Comparison of ENCODE assay signal across 8 cellular contexts in genomic region chr11:36511062-36511461, GRCh38. TPM values are rescaled to one million over a fixed set of nuclear protein-coding genes. Genes with fewer than 3 reads are reported as not detected.
DNase-seq lines count a peak whose midpoint lies in the region; ATAC-seq and TF ChIP-seq lines count a peak whose summit lies in the region.
"Not testable (repeated sequence)": the region's sequence is repeated elsewhere in the genome, so short reads cannot be mapped to it uniquely, and the experiment has no call there.

No MANE protein-coding gene starts in this region.

- H3K27ac ChIP-seq in HUES64 (ENCODE audit: low read depth, low read length); right cardiac atrium (ENCODE audit: low read length): not testable (repeated sequence)
- H3K27ac ChIP-seq in dorsolateral prefrontal cortex: peak overlapping the region in 16 of 59 donors; percentile 80 to 96 (median 91)

- H3K4me1 Mint-ChIP-seq in T-helper 17 cell (peaks cover 23% of the 10 kb centered on the region), nephron (peaks cover 17% of the 10 kb centered on the region)
- H3K4me1 Mint-ChIP-seq in activated naive CD4-positive, alpha-beta T cell treated with anti-CD3 and anti-CD28 coated beads, Interleukin-2, amount 10 ng/mL, durations not matched to agents 7 days and 5 days: peaks cover 22% of the 10 kb centered on the region
- peaks cover 24% of the 10 kb centered on the region for H3K4me1 Mint-ChIP-seq in stimulated activated memory B cell treated with anti-CD40 and anti-IgM and Interleukin-4, amounts not matched to agents 10 μg/mL and 1 μg/mL and 100 μg/mL, for 72 hours

- not testable (repeated sequence) for H3K36me3 ChIP-seq in HUES64 (ENCODE audit: insufficient read depth, low read length)

- CTCF ChIA-PET in activated naive CD4-positive, alpha-beta T cell treated with anti-CD3 and anti-CD28 coated beads, Interleukin-2, amount 10 ng/mL, durations not matched to agents 7 days and 5 days (lab: Charles Lee): interaction anchor here (0.7 to 3.2 kb wide), 7 partner anchors 10 to 1161 kb away, joined by 3 to 17 read pairs (median 6); no protein-coding TSS in a partner anchor

- H3K4me3 Mint-ChIP-seq in T-helper 17 cell (peak overlapping the region; percentile 99), nephron (peak overlapping the region; percentile 97 to 100 (median 100))
- peak overlapping the region; percentile 99 for H3K4me3 Mint-ChIP-seq in activated naive CD4-positive, alpha-beta T cell treated with anti-CD3 and anti-CD28 coated beads, Interleukin-2, amount 10 ng/mL, durations not matched to agents 7 days and 5 days
- H3K4me3 Mint-ChIP-seq in stimulated activated memory B cell treated with anti-CD40 and anti-IgM and Interleukin-4, amounts not matched to agents 10 μg/mL and 1 μg/mL and 100 μg/mL, for 72 hours: peak overlapping the region; percentile 100

- 100% methylated on average over 1 of the region's 2 CpGs for WGBS in HUES64
- WGBS in right cardiac atrium: 77% methylated on average over 2 of the region's 2 CpGs

- intact Hi-C loops in dorsolateral prefrontal cortex (cut with DNase I): loop anchor here in 1 of 2 donors (10.0 kb wide), 1 partner anchor 84 kb away; the partner anchor contains the start of genes IFTAP and RAG2
- intact Hi-C loops in right cardiac atrium (cut with DNase I): not testable (repeated sequence)

- TF ChIP-seq CTCF in AG10803 (conservative IDR thresholded peaks at IDR 0.05; ENCODE audit: low read length); dorsolateral prefrontal cortex (IDR thresholded peaks at IDR 0.05 in 54 of 56, conservative IDR thresholded peaks at IDR 0.05 in 2 of 56; ENCODE audit: low read depth in 1 of 56, partially characterized antibody in 56 of 56); nephron (IDR thresholded peaks at IDR 0.05; ENCODE audit: unreplicated experiment in 3 of 3): not testable (repeated sequence)

- H3K27me3 ChIP-seq in HUES64 (ENCODE audit: insufficient read depth, low read length); dorsolateral prefrontal cortex; right cardiac atrium (ENCODE audit: control insufficient read depth, insufficient read depth): not testable (repeated sequence)

- H3K9me3 Mint-ChIP-seq in activated naive CD4-positive, alpha-beta T cell treated with anti-CD3 and anti-CD28 coated beads, Interleukin-2, amount 10 ng/mL, durations not matched to agents 7 days and 5 days; nephron; stimulated activated memory B cell treated with anti-CD40 and anti-IgM and Interleukin-4, amounts not matched to agents 10 μg/mL and 1 μg/mL and 100 μg/mL, for 72 hours: not testable (repeated sequence)

- H3K36me3 Mint-ChIP-seq in T-helper 17 cell (ENCODE audit: low read depth); activated naive CD4-positive, alpha-beta T cell treated with anti-CD3 and anti-CD28 coated beads, Interleukin-2, amount 10 ng/mL, durations not matched to agents 7 days and 5 days; nephron (ENCODE audit: low read depth); stimulated activated memory B cell treated with anti-CD40 and anti-IgM and Interleukin-4, amounts not matched to agents 10 μg/mL and 1 μg/mL and 100 μg/mL, for 72 hours: not testable (repeated sequence)

- H3K9ac ChIP-seq in HUES64 (ENCODE audit: low read depth, low read length): not testable (repeated sequence)

- peaks cover 11% of the 10 kb centered on the region; the same call in 1 of the 2 replicates for H3K4me1 ChIP-seq in HUES64 (ENCODE audit: insufficient read depth, low read length)
- not testable (repeated sequence) for H3K4me1 ChIP-seq in right cardiac atrium (ENCODE audit: control insufficient read depth, insufficient read depth, low read length)

- peak overlapping the region; percentile 99 for H3K27ac Mint-ChIP-seq in T-helper 17 cell
- not testable (repeated sequence) for H3K27ac Mint-ChIP-seq in activated naive CD4-positive, alpha-beta T cell treated with anti-CD3 and anti-CD28 coated beads, Interleukin-2, amount 10 ng/mL, durations not matched to agents 7 days and 5 days
- peak overlapping the region; percentile 80 to 97 (median 94) for H3K27ac Mint-ChIP-seq in nephron
- peak overlapping the region; percentile 98 for H3K27ac Mint-ChIP-seq in stimulated activated memory B cell treated with anti-CD40 and anti-IgM and Interleukin-4, amounts not matched to agents 10 μg/mL and 1 μg/mL and 100 μg/mL, for 72 hours

- not testable (repeated sequence) for H3K9me3 ChIP-seq in HUES64 (ENCODE audit: insufficient read depth, low read depth, low read length); T-helper 17 cell (ENCODE audit: control insufficient read depth, low read length, poor library complexity, severe bottlenecking); right cardiac atrium (ENCODE audit: control insufficient read depth, low read length)

- not testable (repeated sequence) for ATAC-seq in T-helper 17 cell; right cardiac atrium; stimulated activated memory B cell treated with anti-CD40 and anti-IgM and Interleukin-4, amounts not matched to agents 10 μg/mL and 1 μg/mL and 100 μg/mL, for 72 hours

- not testable (repeated sequence) for H3K27me3 Mint-ChIP-seq in T-helper 17 cell; nephron (ENCODE audit: low read depth); stimulated activated memory B cell treated with anti-CD40 and anti-IgM and Interleukin-4, amounts not matched to agents 10 μg/mL and 1 μg/mL and 100 μg/mL, for 72 hours
- peaks cover 18% of the 10 kb centered on the region for H3K27me3 Mint-ChIP-seq in activated naive CD4-positive, alpha-beta T cell treated with anti-CD3 and anti-CD28 coated beads, Interleukin-2, amount 10 ng/mL, durations not matched to agents 7 days and 5 days

- DNase-seq in AG10803 (ENCODE audit: low read depth); T-helper 17 cell; activated naive CD4-positive, alpha-beta T cell treated with anti-CD3 and anti-CD28 coated beads, Interleukin-2, amount 10 ng/mL, durations not matched to agents 7 days and 5 days; dorsolateral prefrontal cortex; right cardiac atrium: not testable (repeated sequence)

- peak overlapping the region; percentile 98 for H3K4me3 ChIP-seq in AG10803 (ENCODE audit: low read length)
- H3K4me3 ChIP-seq in HUES64 (ENCODE audit: low read length): peak overlapping the region; percentile 94
- H3K4me3 ChIP-seq in dorsolateral prefrontal cortex: peak overlapping the region in 42 of 59 donors; percentile 70 to 99 (median 94)
- peak overlapping the region; percentile 79 for H3K4me3 ChIP-seq in right cardiac atrium (ENCODE audit: low read length)

RNA-seq across cellular contexts. Expression of gene TRAF6, which starts 1.0 kb away (rescaled TPM):
- 6.1 TPM for polyA plus RNA-seq in HUES64 (2013, experiment 1 of 2)
- polyA plus RNA-seq in HUES64 (2013, experiment 2 of 2): 7.5 TPM
- total RNA-seq in T-helper 17 cell (10 to 100 TPM; 20.2 to 26.2 TPM), dorsolateral prefrontal cortex (10 to 100 TPM; 13.8 to 27.7 (median 20.8) TPM), right cardiac atrium (10 to 100 TPM; 11.4 to 13.8 (median 11.8) TPM)
- 4.1 TPM for polyA plus RNA-seq in right cardiac atrium

RNA-seq across cellular contexts. Expression of gene RAG1, which starts 56.7 kb away (rescaled TPM):
- 0.30 TPM for polyA plus RNA-seq in HUES64 (2013, experiment 1 of 2)
- polyA plus RNA-seq in HUES64 (2013, experiment 2 of 2): 0.44 TPM
- under 1 TPM; 0.16 to 0.27 TPM for total RNA-seq in T-helper 17 cell
- total RNA-seq in dorsolateral prefrontal cortex: 1 to 10 TPM in 51 of 120 experiments, under 1 TPM in 69; 0.14 to 3.4 (median 0.92) TPM
- total RNA-seq in right cardiac atrium: under 1 TPM; 0.72 to 0.88 (median 0.83) TPM
- 0.72 TPM for polyA plus RNA-seq in right cardiac atrium
